Comparison of ENCODE assay signal across 14 cellular contexts in the genomic region with DNA sequence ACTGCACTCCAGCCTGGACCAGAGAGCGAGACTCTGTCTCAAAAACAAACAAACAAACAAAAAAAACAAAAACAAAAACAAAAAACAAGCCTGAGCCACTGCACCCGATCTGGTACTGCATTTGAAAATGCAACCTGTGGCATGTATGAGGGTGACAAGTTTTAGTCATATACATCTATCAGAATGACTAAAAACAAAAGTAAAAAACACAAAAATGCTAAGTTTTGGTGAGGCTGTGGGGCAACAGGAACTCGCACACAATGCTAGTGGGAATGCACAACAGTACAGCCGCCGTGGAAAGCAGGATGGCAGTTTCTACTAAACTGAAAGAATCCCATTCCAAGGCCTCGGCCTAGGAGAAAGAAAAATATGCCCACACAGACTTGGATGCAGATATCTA. TPM values are rescaled to one million over a fixed set of nuclear protein-coding genes. Genes with fewer than 3 reads are reported as not detected.
DNase-seq lines count a peak whose midpoint lies in the region; ATAC-seq and TF ChIP-seq lines count a peak whose summit lies in the region.
"Had no signal": no experiment of that assay in that cellular context is flagged by ENCODE, and none has a peak within 500 bp of the region (broad histone marks: within the 10 kb centered on the region; RNA-seq: fewer than 3 reads in every experiment).

No MANE protein-coding gene starts in this region.

- no peak overlapping the region for H3K27ac Mint-ChIP-seq in osteocyte (ENCODE audit: unreplicated experiment)
- H3K27ac Mint-ChIP-seq: dendritic cell treated with granulocyte-macrophage colony-stimulating factor and Interleukin-4, amounts not matched to agents 40 ng/mL and 50 ng/mL, for 4 days had no signal

- DNase-seq in activated T-cell treated with anti-CD3 and anti-CD28 coated beads, Interleukin-2, amount 50 U/mL, for 4 hours: no peak
- no peak for DNase-seq in activated T-cell treated with anti-CD3 and anti-CD28 coated beads, Interleukin-2, amount 50 U/mL, for 1 hour
- DNase-seq in osteocyte (ENCODE audit: extremely low spot score, unreplicated experiment) (peak; percentile 17), NCI-H1694 treated with DMSO at 0.1 percent for 48 hours (lab: John Stamatoyannopoulos, UW) (no peak), DMS153 treated with DMSO at 0.1 percent for 48 hours (lab: John Stamatoyannopoulos, UW; ENCODE audit: unreplicated experiment) (no peak), NCI-H2227 (lab: John Stamatoyannopoulos, UW; ENCODE audit: unreplicated experiment) (no peak)
- DNase-seq: IMR-90, NCI-H1092 treated with DMSO at 0.1 percent for 48 hours, NCI-H446, SK-N-SH had no signal

- no peak for TF ChIP-seq CTCF in osteocyte (IDR thresholded peaks at IDR 0.05)

- peak; percentile 86 to 91 for ATAC-seq in activated T-cell treated with anti-CD3 and anti-CD28 coated beads, Interleukin-2, amount 50 U/mL, for 4 hours
- ATAC-seq in GM19043 (IDR thresholded peaks at IDR 0.05; ENCODE audit: low read depth, unreplicated experiment) (peak; percentile 47), HG03045 (IDR thresholded peaks at IDR 0.05; ENCODE audit: unreplicated experiment) (peak; percentile 51)

- H3K36me3 Mint-ChIP-seq in activated T-cell treated with anti-CD3 and anti-CD28 coated beads, Interleukin-2, amount 50 U/mL, for 4 hours (ENCODE audit: insufficient read depth): peaks cover 9% of the 10 kb centered on the region
- H3K36me3 Mint-ChIP-seq in osteocyte (ENCODE audit: unreplicated experiment): peaks cover 13% of the 10 kb centered on the region

- H3K9me3 Mint-ChIP-seq in activated T-cell treated with anti-CD3 and anti-CD28 coated beads, Interleukin-2, amount 50 U/mL, for 4 hours: no peaks in the 10 kb centered on the region
- H3K9me3 Mint-ChIP-seq in osteocyte (ENCODE audit: unreplicated experiment): no peaks in the 10 kb centered on the region
- H3K9me3 Mint-ChIP-seq: dendritic cell treated with granulocyte-macrophage colony-stimulating factor and Interleukin-4, amounts not matched to agents 40 ng/mL and 50 ng/mL, for 4 days had no signal

- peaks cover 16% of the 10 kb centered on the region for H3K4me1 Mint-ChIP-seq in activated T-cell treated with anti-CD3 and anti-CD28 coated beads, Interleukin-2, amount 50 U/mL, for 4 hours (ENCODE audit: low read depth)
- no peaks in the 10 kb centered on the region for H3K4me1 Mint-ChIP-seq in osteocyte (ENCODE audit: unreplicated experiment)

- H3K4me3 Mint-ChIP-seq in activated T-cell treated with anti-CD3 and anti-CD28 coated beads, Interleukin-2, amount 50 U/mL, for 4 hours: no peak overlapping the region
- no peak overlapping the region for H3K4me3 Mint-ChIP-seq in osteocyte (ENCODE audit: unreplicated experiment)
- H3K4me3 Mint-ChIP-seq: dendritic cell treated with granulocyte-macrophage colony-stimulating factor and Interleukin-4, amounts not matched to agents 40 ng/mL and 50 ng/mL, for 4 days had no signal

- H3K27me3 Mint-ChIP-seq in activated T-cell treated with anti-CD3 and anti-CD28 coated beads, Interleukin-2, amount 50 U/mL, for 4 hours (ENCODE audit: low read depth): no peaks in the 10 kb centered on the region
- no peaks in the 10 kb centered on the region for H3K27me3 Mint-ChIP-seq in osteocyte (ENCODE audit: unreplicated experiment)
- H3K27me3 Mint-ChIP-seq: dendritic cell treated with granulocyte-macrophage colony-stimulating factor and Interleukin-4, amounts not matched to agents 40 ng/mL and 50 ng/mL, for 4 days had no signal

RNA-seq across cellular contexts. Expression of gene EBPL, which starts 7.8 kb away (rescaled TPM):
- total RNA-seq in activated T-cell treated with anti-CD3 and anti-CD28 coated beads, Interleukin-2, amount 50 U/mL, for 4 hours: 10 to 100 TPM; 36.5 to 59.1 (median 53.4) TPM
- total RNA-seq in osteocyte: 29.2 and 33.7 TPM in 2 replicates

RNA-seq across cellular contexts. Expression of gene ARL11, which starts 55.2 kb away (rescaled TPM):
- under 1 TPM; 0.10 to 0.30 (median 0.18) TPM for total RNA-seq in activated T-cell treated with anti-CD3 and anti-CD28 coated beads, Interleukin-2, amount 50 U/mL, for 4 hours
- not detected in 2 replicates for total RNA-seq in osteocyte
- total RNA-seq: IMR-90, smooth muscle cell had no signal
